24 cellular contexts compared by ENCODE assay signal in the genomic region with DNA sequence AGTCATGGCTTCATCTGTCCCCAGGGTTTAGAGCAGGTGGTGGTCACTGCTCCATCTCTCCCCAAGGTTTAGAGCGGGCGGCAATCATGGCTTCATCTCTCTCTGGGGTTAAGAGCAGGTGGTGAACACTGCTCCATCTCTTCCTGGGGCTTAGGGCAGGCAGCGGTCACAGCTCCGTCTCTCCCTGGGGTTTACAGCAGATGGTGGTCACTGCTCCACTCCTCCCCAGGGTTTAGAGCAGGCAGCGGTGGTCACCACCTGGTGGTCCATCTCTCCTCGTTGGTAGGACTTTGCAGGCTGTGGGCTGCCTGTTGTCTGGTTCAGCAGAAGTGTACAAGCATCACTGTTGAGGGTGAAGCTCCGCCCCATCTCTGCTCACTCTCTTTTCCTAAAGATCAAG.
"Had no signal": no experiment of that assay in that cellular context is flagged by ENCODE, and none has a peak within 500 bp of the region (broad histone marks: within the 10 kb centered on the region; RNA-seq: fewer than 3 reads in every experiment).

No MANE protein-coding gene starts in this region.

- H3K27me3 ChIP-seq: brain microvascular endothelial cell had no signal

- H3K27ac Mint-ChIP-seq: activated CD4-positive, alpha-beta memory T cell treated with anti-CD3 and anti-CD28 coated beads, Interleukin-2, amount 10 ng/mL, durations not matched to agents 7 days and 5 days; activated CD4-positive, alpha-beta T cell treated with anti-CD3 and anti-CD28 coated beads for 36 hours; activated CD4-positive, alpha-beta T cell treated with anti-CD3 and anti-CD28 coated beads, Interleukin-2, amount 10 ng/mL, durations not matched to agents 24 days and 14 days; activated naive CD4-positive, alpha-beta T cell treated with anti-CD3 and anti-CD28 coated beads, Interleukin-2, amount 10 ng/mL, durations not matched to agents 7 days and 5 days; activated naive CD4-positive, alpha-beta T cell treated with anti-CD3 and anti-CD28 coated beads, Interleukin-2, amount 50 U/mL, for 72 hours; activated naive CD8-positive, alpha-beta T cell treated with anti-CD3 and anti-CD28 coated beads, Interleukin-2, amount 10 ng/mL, durations not matched to agents 7 days and 5 days; activated T-helper 2 cell treated with anti-CD3 and anti-CD28 coated beads, Interferon-gamma antibody, Interleukin-2, Interleukin-4, amounts not matched to agents 10 μg/mL and 5 μg/mL and 100 μg/mL, durations not matched to agents 14 hours and 24 hours and 36 hours; dendritic cell treated with granulocyte-macrophage colony-stimulating factor and Interleukin-4, amounts not matched to agents 40 ng/mL and 50 ng/mL, for 4 days had no signal

- H3K9me3 ChIP-seq: esophagus squamous epithelium, gastroesophageal sphincter, heart right ventricle had no signal

- DNase-seq: activated CD4-positive, alpha-beta memory T cell treated with anti-CD3 and anti-CD28 coated beads, Interleukin-2, amount 10 ng/mL, durations not matched to agents 7 days and 5 days; activated CD4-positive, alpha-beta T cell treated with anti-CD3 and anti-CD28 coated beads for 36 hours; activated CD4-positive, alpha-beta T cell treated with anti-CD3 and anti-CD28 coated beads, Interleukin-2, amount 10 ng/mL, durations not matched to agents 24 days and 14 days; activated CD4-positive, CD25-positive, alpha-beta regulatory T cell; activated CD4-positive, CD25-positive, alpha-beta regulatory T cell treated with anti-CD3 and anti-CD28 coated beads, Interleukin-2, amount 50 U/mL, for 72 hours; activated gamma-delta T cell; activated naive CD4-positive, alpha-beta T cell; activated naive CD4-positive, alpha-beta T cell treated with anti-CD3 and anti-CD28 coated beads, Interleukin-2, amount 10 ng/mL, durations not matched to agents 7 days and 5 days; activated naive CD8-positive, alpha-beta T cell treated with anti-CD3 and anti-CD28 coated beads, Interleukin-2, amount 10 ng/mL, durations not matched to agents 7 days and 5 days; activated T-cell treated with anti-CD3 and anti-CD28 coated beads, Interleukin-2, amount 50 U/mL, for 4 hours; brain microvascular endothelial cell; dorsolateral prefrontal cortex; effector memory CD4-positive, alpha-beta T cell; erythroblast; esophagus squamous epithelium; foreskin melanocyte; heart right ventricle; T-helper 2 cell had no signal

- H3K4me3 Mint-ChIP-seq: activated CD4-positive, alpha-beta memory T cell treated with anti-CD3 and anti-CD28 coated beads, Interleukin-2, amount 10 ng/mL, durations not matched to agents 7 days and 5 days; activated CD4-positive, alpha-beta T cell treated with anti-CD3 and anti-CD28 coated beads for 36 hours; activated CD4-positive, alpha-beta T cell treated with anti-CD3 and anti-CD28 coated beads, Interleukin-2, amount 10 ng/mL, durations not matched to agents 24 days and 14 days; activated naive CD4-positive, alpha-beta T cell treated with anti-CD3 and anti-CD28 coated beads, Interleukin-2, amount 10 ng/mL, durations not matched to agents 7 days and 5 days; activated naive CD8-positive, alpha-beta T cell treated with anti-CD3 and anti-CD28 coated beads, Interleukin-2, amount 10 ng/mL, durations not matched to agents 7 days and 5 days; activated T-cell treated with anti-CD3 and anti-CD28 coated beads, Interleukin-2, amount 50 U/mL, for 4 hours; central memory CD8-positive, alpha-beta T cell; dendritic cell treated with granulocyte-macrophage colony-stimulating factor and Interleukin-4, amounts not matched to agents 40 ng/mL and 50 ng/mL, for 4 days had no signal

- ATAC-seq: activated CD4-positive, alpha-beta T cell treated with anti-CD3 and anti-CD28 coated beads for 36 hours; activated naive CD4-positive, alpha-beta T cell treated with anti-CD3 and anti-CD28 coated beads, Interleukin-2, amount 50 U/mL, for 72 hours; activated T-cell treated with anti-CD3 and anti-CD28 coated beads, Interleukin-2, amount 50 U/mL, for 4 hours; gastroesophageal sphincter; heart right ventricle had no signal

- H3K27ac ChIP-seq: brain microvascular endothelial cell, coronary artery, dorsolateral prefrontal cortex, esophagus squamous epithelium, gastroesophageal sphincter, heart right ventricle had no signal

- H3K4me3 ChIP-seq: coronary artery, dorsolateral prefrontal cortex, esophagus squamous epithelium, gastroesophageal sphincter, heart right ventricle had no signal

- H3K9me3 Mint-ChIP-seq: activated CD4-positive, alpha-beta memory T cell treated with anti-CD3 and anti-CD28 coated beads, Interleukin-2, amount 10 ng/mL, durations not matched to agents 7 days and 5 days; activated CD4-positive, alpha-beta T cell treated with anti-CD3 and anti-CD28 coated beads, Interleukin-2, amount 10 ng/mL, durations not matched to agents 24 days and 14 days; activated naive CD4-positive, alpha-beta T cell treated with anti-CD3 and anti-CD28 coated beads, Interleukin-2, amount 10 ng/mL, durations not matched to agents 7 days and 5 days; activated naive CD4-positive, alpha-beta T cell treated with anti-CD3 and anti-CD28 coated beads, Interleukin-2, amount 50 U/mL, for 72 hours; activated naive CD8-positive, alpha-beta T cell treated with anti-CD3 and anti-CD28 coated beads, Interleukin-2, amount 10 ng/mL, durations not matched to agents 7 days and 5 days; activated T-cell treated with anti-CD3 and anti-CD28 coated beads, Interleukin-2, amount 50 U/mL, for 4 hours; activated T-helper 2 cell treated with anti-CD3 and anti-CD28 coated beads, Interferon-gamma antibody, Interleukin-2, Interleukin-4, amounts not matched to agents 10 μg/mL and 5 μg/mL and 100 μg/mL, durations not matched to agents 14 hours and 24 hours and 36 hours; central memory CD8-positive, alpha-beta T cell; dendritic cell treated with granulocyte-macrophage colony-stimulating factor and Interleukin-4, amounts not matched to agents 40 ng/mL and 50 ng/mL, for 4 days had no signal

- H3K36me3 ChIP-seq: brain microvascular endothelial cell, esophagus squamous epithelium, gastroesophageal sphincter, heart right ventricle had no signal

- H3K36me3 Mint-ChIP-seq: activated naive CD4-positive, alpha-beta T cell treated with anti-CD3 and anti-CD28 coated beads, Interleukin-2, amount 10 ng/mL, durations not matched to agents 7 days and 5 days; activated naive CD8-positive, alpha-beta T cell treated with anti-CD3 and anti-CD28 coated beads, Interleukin-2, amount 10 ng/mL, durations not matched to agents 7 days and 5 days had no signal
